In the genomic region with DNA sequence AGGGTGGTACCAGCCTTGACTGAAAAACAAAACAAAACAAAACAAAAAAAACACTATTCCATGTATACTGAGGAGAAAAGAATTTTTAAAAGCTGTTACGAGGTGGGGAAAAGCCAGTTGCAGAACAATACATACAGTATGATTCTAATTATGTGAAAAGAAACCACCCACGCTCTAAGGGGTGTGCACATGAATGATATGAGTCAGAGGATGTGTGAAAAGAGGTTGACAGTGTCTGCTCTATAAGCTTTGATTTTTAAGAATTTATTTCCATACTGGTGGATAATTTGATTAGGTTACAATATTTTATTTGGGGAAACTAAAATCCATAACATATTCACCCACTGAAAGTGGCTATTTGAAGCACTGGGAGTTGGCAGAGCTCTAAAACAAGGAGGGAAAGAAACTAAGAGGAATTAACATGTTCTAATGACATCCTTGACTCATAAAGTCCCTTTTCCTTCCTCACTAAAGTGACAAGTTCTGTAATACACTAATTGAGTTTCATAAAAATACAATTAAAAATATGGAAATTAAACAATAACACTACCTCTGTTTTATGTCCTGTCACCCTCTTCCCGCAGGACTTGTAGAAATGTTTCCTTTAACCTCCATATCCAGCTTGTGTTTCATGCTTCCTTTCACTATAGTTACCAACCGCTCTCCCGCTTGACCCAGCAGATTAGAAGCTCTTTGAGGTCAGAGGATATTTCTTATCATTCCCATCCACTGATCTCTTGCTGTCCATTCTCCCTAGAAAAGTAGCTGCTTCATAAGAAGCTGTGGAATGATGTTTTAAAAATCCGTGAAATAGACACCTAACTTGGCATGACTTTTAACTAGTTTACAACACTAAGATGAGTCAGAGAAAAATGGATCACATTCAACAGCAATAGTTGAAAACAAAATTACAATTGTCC, we compare ENCODE assay signal across 8 cellular contexts.
DNase-seq lines count a peak whose midpoint lies in the region; ATAC-seq, FAIRE-seq and TF ChIP-seq lines count a peak whose summit lies in the region.

No MANE protein-coding gene starts in this region.

- intact Hi-C loops in endothelial cell of umbilical vein (cut with micrococcal nuclease): loop anchor here (1.0 to 5.0 kb wide), 3 partner anchors 36 to 248 kb away; no protein-coding TSS in a partner anchor

- H3K27ac ChIP-seq in endothelial cell of umbilical vein (ENCODE audit: insufficient read depth, low read depth, low read length) (peak overlapping the region; percentile 75), small intestine (ENCODE audit: low read depth in 1 of 2, low read length in 1 of 2) (no peak overlapping the region)

- TF ChIP-seq CTCF in GM12865 (IDR thresholded peaks at IDR 0.05; ENCODE audit: insufficient read depth, low read depth, low read length, missing control alignments): no peak
- TF ChIP-seq CTCF in endothelial cell of umbilical vein (IDR thresholded peaks at IDR 0.05; ENCODE audit: extremely low read depth in 1 of 2, insufficient read depth in 1 of 2, low read depth in 1 of 2, low read length in 2 of 2): no peak
- no peak for TF ChIP-seq CTCF in omental fat pad (IDR thresholded peaks at IDR 0.05)

- no peak for TF ChIP-seq RAD21 in Ishikawa (IDR thresholded peaks at IDR 0.05; ENCODE audit: low read depth)

- peaks cover 65% of the 10 kb centered on the region for H3K79me2 ChIP-seq in endothelial cell of umbilical vein (ENCODE audit: control insufficient read depth, insufficient read depth, low read length)

- H3K4me1 ChIP-seq in endothelial cell of umbilical vein (ENCODE audit: control insufficient read depth, extremely low read depth, insufficient read depth, low read length) (peaks cover 30% of the 10 kb centered on the region), small intestine (ENCODE audit: control insufficient read depth in 2 of 2, insufficient read depth in 1 of 2, low read depth in 1 of 2, low read length in 1 of 2) (no peaks in the 10 kb centered on the region)

- POLR2A ChIA-PET in endothelial cell of umbilical vein (lab: Charles Lee): interaction anchor here (0.6 kb wide), 1 partner anchor 18 kb away, joined by 3 read pairs; no protein-coding TSS in a partner anchor

- peak overlapping the region; percentile 88 for H3K4me2 ChIP-seq in endothelial cell of umbilical vein (ENCODE audit: insufficient read depth, low read length)

- H3K9me3 ChIP-seq in endothelial cell of umbilical vein (replicated peaks; ENCODE audit: control insufficient read depth, insufficient read depth, low read length): no peaks in the 10 kb centered on the region
- no peaks in the 10 kb centered on the region for H3K9me3 ChIP-seq in small intestine (ENCODE audit: control insufficient read depth, low read depth)

- H3K36me3 ChIP-seq in endothelial cell of umbilical vein (ENCODE audit: control insufficient read depth in 2 of 2, extremely low read depth in 1 of 2, insufficient read depth in 2 of 2, low read length in 2 of 2) (no peaks in the 10 kb centered on the region), small intestine (ENCODE audit: control insufficient read depth in 2 of 2, insufficient read depth in 2 of 2, low read length in 2 of 2) (no peaks in the 10 kb centered on the region)

- H3K27me3 ChIP-seq in endothelial cell of umbilical vein (ENCODE audit: control insufficient read depth in 2 of 2, insufficient read depth in 2 of 2, low read length in 2 of 2) (no peaks in the 10 kb centered on the region), small intestine (ENCODE audit: control insufficient read depth in 2 of 2, insufficient read depth in 2 of 2, low read length in 2 of 2) (no peaks in the 10 kb centered on the region)

- no peak for TF ChIP-seq POLR2A in endothelial cell of umbilical vein (IDR thresholded peaks at IDR 0.05; ENCODE audit: low read depth, low read length)

- dilution Hi-C loops in endothelial cell of umbilical vein (cut with MboI; ENCODE audit: extremely low pct_ligation_motif_present, low sequenced_read_pairs): no loop called here

- no peak overlapping the region for H3K4me3 ChIP-seq in GM12865 (ENCODE audit: low read depth, low read length)
- peak overlapping the region in 1 of 3 experiments; percentile 20 for H3K4me3 ChIP-seq in endothelial cell of umbilical vein (replicated peaks in 1 of 3; ENCODE audit: insufficient read depth in 1 of 3, low read depth in 1 of 3, low read length in 3 of 3)
- H3K4me3 ChIP-seq in small intestine (ENCODE audit: low read depth in 1 of 2, low read length in 2 of 2): no peak overlapping the region

- TF ChIP-seq EP300 in Ishikawa (IDR thresholded peaks at IDR 0.05; ENCODE audit: borderline replicate concordance): no peak

- TSS peak; percentile 19 for BruUV-seq in endothelial cell of umbilical vein (replicated peaks; lab: Mats Ljungman, UMichigan)

- FAIRE-seq in endothelial cell of umbilical vein (lab: Jason Lieb, UNC) (peak; percentile 81), small intestine (lab: Jason Lieb, UNC) (no peak)

- H2AFZ ChIP-seq in endothelial cell of umbilical vein (ENCODE audit: low read depth, low read length): no peak overlapping the region

- H3K9me1 ChIP-seq in endothelial cell of umbilical vein (replicated peaks; ENCODE audit: control insufficient read depth, extremely low read depth, insufficient read depth, low read length): no peaks in the 10 kb centered on the region

- H4K20me1 ChIP-seq in endothelial cell of umbilical vein (replicated peaks; ENCODE audit: control insufficient read depth, extremely low read depth, insufficient read depth, low read length): no peaks in the 10 kb centered on the region

- CTCF ChIA-PET in endothelial cell of umbilical vein (lab: Charles Lee): interaction anchor here (1.0 to 3.0 kb wide), 12 partner anchors 9 to 709 kb away, joined by 3 to 22 read pairs (median 5); no protein-coding TSS in a partner anchor

- WGBS in small intestine, 3 donors: 77 to 86% (median 78%) methylated on average over 6 of the region's 6 CpGs

- peak overlapping the region; percentile 49 for H3K9ac ChIP-seq in endothelial cell of umbilical vein (replicated peaks; ENCODE audit: extremely low read depth, insufficient read depth, low read length)

- peak; percentile 51 for DNase-seq in GM12865 (ENCODE audit: low read depth)
- peak; percentile 82 for DNase-seq in endothelial cell of umbilical vein (ENCODE audit: low read depth, low spot score)
- no peak for DNase-seq in omental fat pad (ENCODE audit: low spot score)
- no peak for DNase-seq in small intestine
- DNase-seq in NCI-H1694 treated with DMSO at 0.1 percent for 48 hours (lab: John Stamatoyannopoulos, UW): no peak
- no peak for DNase-seq in DMS79 (lab: John Stamatoyannopoulos, UW)

- ATAC-seq in GM21723 (IDR thresholded peaks at IDR 0.05; ENCODE audit: unreplicated experiment): peak; percentile 99
- no peak for ATAC-seq in omental fat pad (ENCODE audit: low FRiP score)

TF ChIP-seq in Ishikawa, 13 proteins besides CTCF, POLR2A, EP300 and RAD21:
- TF ChIP-seq TAF1 (IDR thresholded peaks at IDR 0.05; ENCODE audit: low read depth): no peak
- TF ChIP-seq CREB1 (IDR thresholded peaks at IDR 0.05; ENCODE audit: low read depth): no peak
- no peak for TF ChIP-seq ZBTB7A (IDR thresholded peaks at IDR 0.05; ENCODE audit: low read depth)
- TF ChIP-seq EGR1 (IDR thresholded peaks at IDR 0.05): 0 out of 2 replicates have a peak, but pooled peaks have one; percentile 33
- TF ChIP-seq FOXM1 (IDR thresholded peaks at IDR 0.05; ENCODE audit: borderline replicate concordance, low read depth): no peak

TF ChIP-seq in endothelial cell of umbilical vein, 7 proteins besides CTCF, POLR2A, EP300 and RAD21:
- TF ChIP-seq POLR2AphosphoS5 (IDR thresholded peaks at IDR 0.05; ENCODE audit: insufficient read depth, low read depth, low read length): no peak
- no peak for TF ChIP-seq MYC (IDR thresholded peaks at IDR 0.05; ENCODE audit: low read depth, low read length)
- peak; percentile 42 for TF ChIP-seq JUN (IDR thresholded peaks at IDR 0.05; ENCODE audit: borderline replicate concordance, insufficient read depth, insufficient read length, low read depth)
- no peak for TF ChIP-seq MAX (IDR thresholded peaks at IDR 0.05; ENCODE audit: insufficient read depth, insufficient read length)
- no peak for TF ChIP-seq EZH2 (IDR thresholded peaks at IDR 0.05; ENCODE audit: borderline replicate concordance, low read depth, low read length, severe bottlenecking)
- TF ChIP-seq GATA2 (IDR thresholded peaks at IDR 0.05; ENCODE audit: insufficient read depth, insufficient read length, low read depth, low read length): peak; percentile 17
- TF ChIP-seq FOS (IDR thresholded peaks at IDR 0.05; ENCODE audit: borderline replicate concordance, insufficient read depth, low read length): peak; percentile 73

Comparison
In these comparisons a context has a peak if more than half of its experiments do, and no peak if none do; other contexts are left out.
1. DNase-seq: peak in GM12865 (single experiment) and endothelial cell of umbilical vein (single experiment); none in omental fat pad (single experiment), small intestine (single experiment), NCI-H1694 treated with DMSO at 0.1 percent for 48 hours (single experiment) and DMS79 (single experiment).